ENCODE assay signal across 11 cellular contexts in the genomic region with DNA sequence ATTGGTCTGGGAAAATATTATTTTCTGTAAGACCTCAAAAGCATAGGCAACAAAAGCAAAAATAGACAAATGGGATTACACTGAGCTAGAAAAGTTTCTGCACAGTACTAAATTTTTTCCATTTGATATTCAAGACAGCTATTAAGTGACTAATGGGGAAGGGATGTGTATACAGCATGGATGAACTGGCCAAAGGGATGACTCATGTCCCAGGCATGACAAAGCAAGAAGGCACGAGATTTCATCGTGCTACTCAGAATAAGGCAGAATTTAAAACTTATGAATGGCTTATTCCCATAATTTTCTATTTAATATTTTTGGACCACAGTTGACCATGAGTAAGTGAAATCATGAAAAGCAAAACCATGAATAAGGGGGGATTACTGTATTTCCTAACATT.
DNase-seq lines count a peak whose midpoint lies in the region; ATAC-seq, FAIRE-seq and TF ChIP-seq lines count a peak whose summit lies in the region.
"Had no signal": no experiment of that assay in that cellular context is flagged by ENCODE, and none has a peak within 500 bp of the region (broad histone marks: within the 10 kb centered on the region; RNA-seq: fewer than 3 reads in every experiment).

No MANE protein-coding gene starts in this region.

- no peak for ATAC-seq in HG03108 (IDR thresholded peaks at IDR 0.05; ENCODE audit: unreplicated experiment)
- ATAC-seq: esophagus mucosa had no signal

- peak; percentile 64 for DNase-seq in AG08396 (ENCODE audit: low spot score)
- DNase-seq in LHCN-M2 (ENCODE audit: low read depth), result peak; percentile 97
- DNase-seq in brain pericyte (ENCODE audit: low read depth, low spot score), result peak; percentile 34
- DNase-seq in kidney epithelial cell (ENCODE audit: low read depth), result peak; percentile 85
- DNase-seq in NCI-H128 (lab: John Stamatoyannopoulos, UW; ENCODE audit: unreplicated experiment), result no peak
- DNase-seq in stimulated activated CD4-positive, alpha-beta T cell treated with anti-CD3 and anti-CD28 coated beads, Interleukin-4, amount 100 ng/mL, for 24 hours, result no peak
- DNase-seq in GM12891 (ENCODE audit: insufficient read length, low spot score), result no peak
- DNase-seq: activated naive CD4-positive, alpha-beta T cell; NCI-H1092 treated with DMSO at 0.1 percent for 48 hours had no signal

- H3K27me3 ChIP-seq in kidney epithelial cell (ENCODE audit: control insufficient read depth, insufficient read depth, low read length), result no peaks in the 10 kb centered on the region

- H3K36me3 ChIP-seq in kidney epithelial cell (ENCODE audit: control insufficient read depth, insufficient read depth, low read length), result no peaks in the 10 kb centered on the region

- no peak for TF ChIP-seq POLR2A in GM12891 (IDR thresholded peaks at IDR 0.05; ENCODE audit: low read depth, low read length)

- no peak for FAIRE-seq in GM12891 (lab: Jason Lieb, UNC)

- no peak for TF ChIP-seq CTCF in kidney epithelial cell (IDR thresholded peaks at IDR 0.05; ENCODE audit: insufficient read depth, low read length, poor library complexity, severe bottlenecking)

- no peak overlapping the region for H3K4me3 ChIP-seq in kidney epithelial cell (ENCODE audit: low read depth, low read length)

TF ChIP-seq in GM12891, 5 proteins besides CTCF, POLR2A, EP300 and RAD21:
- TF ChIP-seq POLR2AphosphoS5 (IDR thresholded peaks at IDR 0.05; ENCODE audit: low read depth, low read length) (no peak), POU2F2 (IDR thresholded peaks at IDR 0.05; ENCODE audit: low read depth, low read length) (no peak), PAX5 (IDR thresholded peaks at IDR 0.05; ENCODE audit: insufficient read depth, low read length, severe bottlenecking) (no peak), SPI1 (IDR thresholded peaks at IDR 0.05; ENCODE audit: low read depth, low read length) (no peak), TAF1 (IDR thresholded peaks at IDR 0.05; ENCODE audit: low read depth, low read length) (no peak)
TF ChIP-seq in GM12891: peak in this region for 0.

Comparison
In these comparisons a context has a peak if more than half of its experiments do, and no peak if none do; other contexts are left out.
1. DNase-seq: peak in AG08396 (single experiment), LHCN-M2 (single experiment), brain pericyte (single experiment) and kidney epithelial cell (single experiment); none in NCI-H128 (single experiment), stimulated activated CD4-positive, alpha-beta T cell treated with anti-CD3 and anti-CD28 coated beads, Interleukin-4, amount 100 ng/mL, for 24 hours (single experiment) and GM12891 (single experiment).